In genomic region chr13:97289514-97290298, GRCh38 we compare ENCODE assay signal across 23 cellular contexts.
DNase-seq lines count a peak whose midpoint lies in the region; ATAC-seq, FAIRE-seq and TF ChIP-seq lines count a peak whose summit lies in the region.
"Had no signal": no experiment of that assay in that cellular context is flagged by ENCODE, and none has a peak within 500 bp of the region (broad histone marks: within the 10 kb centered on the region; RNA-seq: fewer than 3 reads in every experiment).

No MANE protein-coding gene starts in this region.

- no peaks in the 10 kb centered on the region for H3K27me3 Mint-ChIP-seq in activated CD4-positive, alpha-beta T cell treated with anti-CD3 and anti-CD28 coated beads for 36 hours
- H3K27me3 Mint-ChIP-seq in T-helper 17 cell = no peaks in the 10 kb centered on the region
- no peaks in the 10 kb centered on the region for H3K27me3 Mint-ChIP-seq in activated T-helper 2 cell treated with anti-CD3 and anti-CD28 coated beads, Interferon-gamma antibody, Interleukin-2, Interleukin-4, amounts not matched to agents 10 μg/mL and 5 μg/mL and 100 μg/mL, durations not matched to agents 14 hours and 24 hours and 36 hours (ENCODE audit: low read depth)
- H3K27me3 Mint-ChIP-seq: CD8-positive, alpha-beta memory T cell had no signal

- no peak overlapping the region for H2AFZ ChIP-seq in HepG2 (ENCODE audit: low read length)
- H2AFZ ChIP-seq: GM23248 had no signal

- intact Hi-C loops in activated CD4-positive, alpha-beta T cell treated with anti-CD3 and anti-CD28 coated beads for 36 hours (cut with DNase I, micrococcal nuclease) = loop anchor here (1.0 kb wide), 2 partner anchors 31 to 164 kb away; no protein-coding TSS in a partner anchor
- intact Hi-C loops in HepG2 (cut with micrococcal nuclease; ENCODE audit: unreplicated experiment) = loop anchor here (2.0 kb wide), 1 partner anchor 15 kb away; no protein-coding TSS in a partner anchor
- intact Hi-C loops in activated T-helper 2 cell treated with anti-CD3 and anti-CD28 coated beads, Interferon-gamma antibody, Interleukin-2, Interleukin-4, amounts not matched to agents 10 μg/mL and 5 μg/mL and 100 μg/mL, durations not matched to agents 14 hours and 24 hours and 36 hours (cut with micrococcal nuclease) = loop anchor here (2.0 kb wide), 2 partner anchors 63 to 165 kb away; no protein-coding TSS in a partner anchor

- peaks cover 44% of the 10 kb centered on the region for H3K4me1 Mint-ChIP-seq in activated CD4-positive, alpha-beta T cell treated with anti-CD3 and anti-CD28 coated beads for 36 hours
- H3K4me1 Mint-ChIP-seq in T-helper 17 cell = peaks cover 28% of the 10 kb centered on the region
- peaks cover 30% of the 10 kb centered on the region for H3K4me1 Mint-ChIP-seq in activated T-helper 2 cell treated with anti-CD3 and anti-CD28 coated beads, Interferon-gamma antibody, Interleukin-2, Interleukin-4, amounts not matched to agents 10 μg/mL and 5 μg/mL and 100 μg/mL, durations not matched to agents 14 hours and 24 hours and 36 hours (ENCODE audit: low read depth)

- TF ChIP-seq RAD21 in A549 (conservative IDR thresholded peaks at IDR 0.05 in 1 of 2, IDR thresholded peaks at IDR 0.05 in 1 of 2) = no peak
- no peak for TF ChIP-seq RAD21 in HepG2 (CRISPR knock-in tag; IDR thresholded peaks at IDR 0.05)

- TF ChIP-seq CTCF in A549 (IDR thresholded peaks at IDR 0.05) (no peak), HepG2 (CRISPR knock-in tag; IDR thresholded peaks at IDR 0.05) (no peak)

- peaks cover 76% of the 10 kb centered on the region for H3K79me2 ChIP-seq in HepG2 (ENCODE audit: insufficient read depth, low read length)

- H3K4me3 Mint-ChIP-seq in activated CD4-positive, alpha-beta T cell treated with anti-CD3 and anti-CD28 coated beads for 36 hours = no peak overlapping the region
- H3K4me3 Mint-ChIP-seq in T-helper 17 cell = no peak overlapping the region
- H3K4me3 Mint-ChIP-seq in activated T-helper 2 cell treated with anti-CD3 and anti-CD28 coated beads, Interferon-gamma antibody, Interleukin-2, Interleukin-4, amounts not matched to agents 10 μg/mL and 5 μg/mL and 100 μg/mL, durations not matched to agents 14 hours and 24 hours and 36 hours (ENCODE audit: low read depth) = no peak overlapping the region
- H3K4me3 Mint-ChIP-seq: CD8-positive, alpha-beta memory T cell had no signal

- in situ Hi-C loops in HepG2 (cut with HindIII; ENCODE audit: extremely low pct_ligation_motif_present, low pct_unique_long_range_greater_than_20kb) = no loop called here

- H3K4me1 ChIP-seq in A549 (peaks cover 43% of the 10 kb centered on the region), HepG2 (ENCODE audit: insufficient read depth, low read length) (peaks cover 50% of the 10 kb centered on the region)

- FAIRE-seq in A549 (lab: Jason Lieb, UNC) = no peak
- FAIRE-seq in HepG2 (lab: Jason Lieb, UNC) = no peak
- FAIRE-seq: GM12891, GM18507 had no signal

- no peak for TF ChIP-seq EP300 in A549 (IDR thresholded peaks at IDR 0.05)
- no peak for TF ChIP-seq EP300 in HepG2 (IDR thresholded peaks at IDR 0.05; ENCODE audit: low read depth in 2 of 2, low read length in 2 of 2)
- TF ChIP-seq EP300 in HepG2 (CRISPR knock-in tag; IDR thresholded peaks at IDR 0.05; ENCODE audit: borderline replicate concordance) = no peak

- H3K27ac Mint-ChIP-seq in activated CD4-positive, alpha-beta T cell treated with anti-CD3 and anti-CD28 coated beads for 36 hours = peak overlapping the region; percentile 74
- peak overlapping the region; percentile 6 for H3K27ac Mint-ChIP-seq in T-helper 17 cell
- H3K27ac Mint-ChIP-seq in activated T-helper 2 cell treated with anti-CD3 and anti-CD28 coated beads, Interferon-gamma antibody, Interleukin-2, Interleukin-4, amounts not matched to agents 10 μg/mL and 5 μg/mL and 100 μg/mL, durations not matched to agents 14 hours and 24 hours and 36 hours = no peak overlapping the region

- peaks cover 7 to 19% of the 10 kb centered on the region in 2 experiments; a peak in 4 of 5 replicates for H3K36me3 ChIP-seq in HepG2 (replicated peaks in 1 of 2; ENCODE audit: control insufficient read depth in 1 of 2, insufficient read depth in 2 of 2, low read length in 2 of 2)
- H3K36me3 ChIP-seq: Peyer's patch had no signal

- DNase-seq in activated CD4-positive, alpha-beta T cell treated with anti-CD3 and anti-CD28 coated beads for 36 hours = no peak
- DNase-seq in activated CD4-positive, alpha-beta T cell treated with anti-CD3 and anti-CD28 coated beads for 1 hour = no peak
- DNase-seq in A549 (ENCODE audit: low read depth in 1 of 2, low spot score in 1 of 2) = no peak
- DNase-seq in T-helper 17 cell = no peak
- no peak for DNase-seq in HepG2 (ENCODE audit: low spot score)
- no peak for DNase-seq in central memory CD4-positive, alpha-beta T cell
- DNase-seq in activated T-helper 2 cell treated with anti-CD3 and anti-CD28 coated beads, Interferon-gamma antibody, Interleukin-2, Interleukin-4, amounts not matched to agents 10 μg/mL and 5 μg/mL and 100 μg/mL, durations not matched to agents 14 hours and 24 hours and 36 hours (ENCODE audit: low spot score) = no peak
- DNase-seq: 8988T; CD8-positive, alpha-beta memory T cell; DND-41; GDM1; GM23248; MG63; NCI-H1092 treated with DMSO at 0.1 percent for 48 hours; NCI-H1694; NCI-H2227 treated with DMSO at 0.1 percent for 48 hours; Peyer's patch had no signal

- H3K27ac ChIP-seq in A549 = peak overlapping the region in 1 of 2 experiments; percentile 11; a peak in 1 of 6 replicates
- H3K27ac ChIP-seq in HepG2 (ENCODE audit: extremely low read length, insufficient read depth, low read length) = no peak overlapping the region
- H3K27ac ChIP-seq: BLaER1 treated with 17β-estradiol and CSF1 and Interleukin-3, amounts not matched to agents 10 nM and 100 nM; Peyer's patch had no signal

- POLR2A ChIA-PET in activated CD4-positive, alpha-beta T cell treated with anti-CD3 and anti-CD28 coated beads for 36 hours (lab: Charles Lee) = no interaction called here
- POLR2A ChIA-PET in A549 (lab: Yijun Ruan, JAX) = no interaction called here
- POLR2A ChIA-PET in HepG2 (lab: Yijun Ruan, JAX) = no interaction called here

- H3K27me3 ChIP-seq in HepG2 (ENCODE audit: control insufficient read depth in 1 of 2, insufficient read depth in 2 of 2, low read length in 2 of 2) = no peaks in the 10 kb centered on the region
- H3K27me3 ChIP-seq: BLaER1 treated with 17β-estradiol and CSF1 and Interleukin-3, amounts not matched to agents 10 nM and 100 nM; MG63; Peyer's patch had no signal

- BruUV-seq in HepG2 (replicated peaks; lab: Mats Ljungman, UMichigan) = no TSS peak

- H3K36me3 Mint-ChIP-seq in activated CD4-positive, alpha-beta T cell treated with anti-CD3 and anti-CD28 coated beads for 36 hours (ENCODE audit: low read depth) = peaks cover 13% of the 10 kb centered on the region
- peaks cover 5% of the 10 kb centered on the region for H3K36me3 Mint-ChIP-seq in T-helper 17 cell (ENCODE audit: low read depth)
- H3K36me3 Mint-ChIP-seq in activated T-helper 2 cell treated with anti-CD3 and anti-CD28 coated beads, Interferon-gamma antibody, Interleukin-2, Interleukin-4, amounts not matched to agents 10 μg/mL and 5 μg/mL and 100 μg/mL, durations not matched to agents 14 hours and 24 hours and 36 hours (ENCODE audit: low read depth) = peaks cover 5% of the 10 kb centered on the region

- H3K4me2 ChIP-seq in A549 (no peak overlapping the region), HepG2 (ENCODE audit: low read depth, low read length) (no peak overlapping the region)

- WGBS in A549 (ENCODE audit: missing lambda C conversion rate) = 78% methylated on average over 4 of the region's 4 CpGs
- WGBS in HepG2 (ENCODE audit: low lambda C conversion rate) = 99% methylated on average over 4 of the region's 4 CpGs

- H3K9ac ChIP-seq in HepG2 (ENCODE audit: insufficient read depth, low read depth, low read length) = no peak overlapping the region
- H3K9ac ChIP-seq: BLaER1 treated with 17β-estradiol and CSF1 and Interleukin-3, amounts not matched to agents 10 nM and 100 nM; GM23248 had no signal

- H3K9me3 ChIP-seq in A549 (no peaks in the 10 kb centered on the region), T-helper 17 cell (ENCODE audit: control insufficient read depth, low read length, poor library complexity, severe bottlenecking) (no peaks in the 10 kb centered on the region), HepG2 (ENCODE audit: low read length) (no peaks in the 10 kb centered on the region)
- H3K9me3 ChIP-seq: MG63, Peyer's patch had no signal

- CTCF ChIA-PET in activated CD4-positive, alpha-beta T cell treated with anti-CD3 and anti-CD28 coated beads for 36 hours (lab: Charles Lee) = interaction anchor here (1.4 kb wide), 1 partner anchor 64 kb away, joined by 4 read pairs; no protein-coding TSS in a partner anchor
- CTCF ChIA-PET in A549 (lab: Yijun Ruan, JAX) = interaction anchor here (1.2 kb wide), 1 partner anchor 271 kb away, joined by 3 read pairs; no protein-coding TSS in a partner anchor
- CTCF ChIA-PET in HepG2 (lab: Yijun Ruan, JAX; ENCODE audit: low intra/inter-chr PET ratio, low total read pairs) = no interaction called here

- H4K20me1 ChIP-seq in HepG2 (ENCODE audit: insufficient read depth, low read length) = peaks cover 22% of the 10 kb centered on the region; the same call in 1 of the 2 replicates

- no peak overlapping the region for H3K4me3 ChIP-seq in A549
- no peak overlapping the region for H3K4me3 ChIP-seq in HepG2 (replicated peaks in 1 of 3; ENCODE audit: insufficient read depth in 1 of 3, low read depth in 2 of 3, low read length in 3 of 3)
- H3K4me3 ChIP-seq: BLaER1 treated with 17β-estradiol and CSF1 and Interleukin-3, amounts not matched to agents 10 nM and 100 nM; GM23248; MG63; Peyer's patch had no signal

- no peaks in the 10 kb centered on the region for H3K9me3 Mint-ChIP-seq in activated CD4-positive, alpha-beta T cell treated with anti-CD3 and anti-CD28 coated beads for 36 hours (ENCODE audit: low read depth)
- no peaks in the 10 kb centered on the region for H3K9me3 Mint-ChIP-seq in activated T-helper 2 cell treated with anti-CD3 and anti-CD28 coated beads, Interferon-gamma antibody, Interleukin-2, Interleukin-4, amounts not matched to agents 10 μg/mL and 5 μg/mL and 100 μg/mL, durations not matched to agents 14 hours and 24 hours and 36 hours

- no peak for ATAC-seq in activated CD4-positive, alpha-beta T cell treated with anti-CD3 and anti-CD28 coated beads for 36 hours
- ATAC-seq in A549 (no peak), T-helper 17 cell (no peak), HepG2 (no peak), HG03175 (IDR thresholded peaks at IDR 0.05; ENCODE audit: unreplicated experiment) (no peak)
- ATAC-seq: HCT116, Right ventricle myocardium inferior had no signal

- TF ChIP-seq POLR2A in A549 (IDR thresholded peaks at IDR 0.05; ENCODE audit: low read length) = no peak
- TF ChIP-seq POLR2A in HepG2 (IDR thresholded peaks at IDR 0.05; ENCODE audit: insufficient read depth in 1 of 2, low read depth in 2 of 2, low read length in 2 of 2) = no peak

TF ChIP-seq in A549, 52 proteins besides CTCF, POLR2A, EP300 and RAD21 (continues in another document):
- TF ChIP-seq JUNB (IDR thresholded peaks at IDR 0.05) (no peak), MAFK (IDR thresholded peaks at IDR 0.05; ENCODE audit: partially characterized antibody) (peak; percentile 8)

TF ChIP-seq in HepG2, 621 proteins besides CTCF, POLR2A, EP300 and RAD21 (continues in another document):
- peak; percentile 33 to 49; a peak in 2 of 4 replicates for TF ChIP-seq MAFK (conservative IDR thresholded peaks at IDR 0.05 in 1 of 2, IDR thresholded peaks at IDR 0.05 in 1 of 2; ENCODE audit: low read length in 2 of 2)
